Comparison of ENCODE assay signal across 1 cellular context in the genomic region with DNA sequence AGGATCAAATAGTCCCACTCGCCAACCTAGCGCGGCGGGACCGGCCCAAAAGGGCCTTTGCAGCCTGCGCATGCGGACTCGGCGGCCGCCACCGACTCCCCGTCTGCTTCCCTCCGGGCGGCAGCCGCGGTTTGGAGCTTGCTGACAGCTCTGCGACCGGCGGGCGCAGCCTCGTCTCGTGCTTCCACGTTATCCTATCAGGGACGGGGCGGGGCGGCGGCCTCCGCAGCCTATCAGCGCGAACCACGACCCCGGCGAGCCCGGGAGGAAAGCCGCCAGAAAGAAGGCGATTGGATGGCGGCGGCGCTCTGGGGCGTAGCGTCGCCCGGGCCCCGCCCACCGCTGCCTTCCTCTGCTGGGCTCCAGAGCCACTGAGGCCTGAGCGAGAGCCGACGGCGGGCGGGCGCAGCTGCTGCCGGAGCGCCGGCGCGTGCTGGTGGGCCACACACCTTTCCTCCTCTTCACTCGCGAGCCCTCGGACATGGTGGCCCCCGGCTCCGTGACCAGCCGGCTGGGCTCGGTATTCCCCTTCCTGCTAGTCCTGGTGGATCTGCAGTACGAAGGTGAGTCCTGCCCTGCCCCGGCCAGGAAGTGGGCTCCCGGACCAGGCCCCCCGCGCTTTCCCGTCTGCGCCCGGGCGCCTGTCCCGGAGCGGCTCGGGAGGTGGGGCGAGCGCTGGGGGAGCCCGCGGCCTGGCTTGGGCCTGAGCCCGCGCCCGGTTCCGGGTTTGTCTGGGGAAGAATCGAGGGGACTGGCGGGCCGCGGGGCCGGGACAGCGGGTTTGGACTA.
A peak's percentile ranks its signal among the peaks of the same experiment; 100 is the strongest.
TF ChIP-seq lines count a peak whose summit lies in the region.

A gene with protein sequence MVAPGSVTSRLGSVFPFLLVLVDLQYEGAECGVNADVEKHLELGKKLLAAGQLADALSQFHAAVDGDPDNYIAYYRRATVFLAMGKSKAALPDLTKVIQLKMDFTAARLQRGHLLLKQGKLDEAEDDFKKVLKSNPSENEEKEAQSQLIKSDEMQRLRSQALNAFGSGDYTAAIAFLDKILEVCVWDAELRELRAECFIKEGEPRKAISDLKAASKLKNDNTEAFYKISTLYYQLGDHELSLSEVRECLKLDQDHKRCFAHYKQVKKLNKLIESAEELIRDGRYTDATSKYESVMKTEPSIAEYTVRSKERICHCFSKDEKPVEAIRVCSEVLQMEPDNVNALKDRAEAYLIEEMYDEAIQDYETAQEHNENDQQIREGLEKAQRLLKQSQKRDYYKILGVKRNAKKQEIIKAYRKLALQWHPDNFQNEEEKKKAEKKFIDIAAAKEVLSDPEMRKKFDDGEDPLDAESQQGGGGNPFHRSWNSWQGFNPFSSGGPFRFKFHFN (plus strand): TSS at position 365 of the 789 bp plus-strand sequence. CDS start 117 bp downstream, at position 482.

TF ChIP-seq in HCT116, 20 proteins besides CTCF, POLR2A, EP300 and RAD21 (continued from another document):
- TF ChIP-seq ATF3 (IDR thresholded peaks at IDR 0.05) (no peak), MAX (IDR thresholded peaks at IDR 0.05) (peak; percentile 84), CEBPB (IDR thresholded peaks at IDR 0.05; ENCODE audit: low read depth) (no peak), EGR1 (IDR thresholded peaks at IDR 0.05; ENCODE audit: low read depth) (no peak), SRF (IDR thresholded peaks at IDR 0.05; ENCODE audit: low read depth) (no peak), REST (IDR thresholded peaks at IDR 0.05; ENCODE audit: low read depth) (no peak), TCF7L2 (IDR thresholded peaks at IDR 0.05; ENCODE audit: borderline replicate concordance, extremely low read depth, insufficient read depth, insufficient read length) (no peak)
